Comparison of ENCODE assay signal across 26 cellular contexts in the genomic region with DNA sequence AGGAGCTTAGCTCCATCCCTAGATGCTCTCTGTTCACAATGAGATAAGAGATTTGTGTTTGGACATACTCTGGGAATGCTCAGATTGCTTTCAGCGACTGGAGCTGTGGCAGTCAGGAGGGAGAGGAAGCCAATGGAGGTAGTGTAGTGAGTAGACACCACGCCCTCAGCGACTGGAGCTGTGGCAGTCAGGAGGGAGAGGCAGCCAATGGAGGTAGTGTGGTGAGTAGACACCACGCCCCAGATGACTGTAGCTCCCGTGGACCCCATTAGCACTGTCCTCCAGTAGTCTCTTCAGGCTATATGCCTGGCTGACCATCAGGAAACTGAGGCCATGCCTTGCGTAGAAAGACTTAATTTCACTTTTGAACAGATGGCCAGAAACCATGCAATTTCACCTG.
"Had no signal": no experiment of that assay in that cellular context is flagged by ENCODE, and none has a peak within 500 bp of the region (broad histone marks: within the 10 kb centered on the region; RNA-seq: fewer than 3 reads in every experiment).

No MANE protein-coding gene starts in this region.

- H3K9me3 ChIP-seq: ascending aorta, body of pancreas, Peyer's patch, SJSA1 had no signal

- FAIRE-seq: bronchial epithelial cell had no signal

- H3K36me3 Mint-ChIP-seq: activated CD8-positive, alpha-beta memory T cell treated with anti-CD3 and anti-CD28 coated beads, Interleukin-2, amount 10 ng/mL, durations not matched to agents 7 days and 5 days; activated naive CD4-positive, alpha-beta T cell treated with anti-CD3 and anti-CD28 coated beads, Interleukin-2, amount 50 U/mL, for 24 hours had no signal

- H3K9me3 Mint-ChIP-seq: activated B cell treated with CpG ODN at 0.5 μM for 24 hours; activated CD4-positive, alpha-beta T cell treated with anti-CD3 and anti-CD28 coated beads, Interleukin-2, amount 10 ng/mL, durations not matched to agents 24 days and 14 days; activated T-cell treated with anti-CD3 and anti-CD28 coated beads, Interleukin-2, amount 50 U/mL, for 24 hours; activated T-helper 1 cell treated with anti-CD3 and anti-CD28 coated beads, Interleukin-12 subunit alpha, Interleukin-12 subunit beta, Interleukin-2, Interleukin-4 antibody, amounts not matched to agents 30 ng/mL and 10 ng/mL and 1 ng/mL, durations not matched to agents 14 hours and 24 hours and 36 hours had no signal

- DNase-seq: activated B cell treated with CpG ODN at 0.5 μM for 24 hours; activated CD4-positive, alpha-beta T cell treated with anti-CD3 and anti-CD28 coated beads for 1 hour; activated CD4-positive, alpha-beta T cell treated with anti-CD3 and anti-CD28 coated beads, Interleukin-2, amount 10 ng/mL, durations not matched to agents 24 days and 14 days; activated CD4-positive, alpha-beta T cell treated with anti-CD3 and anti-CD28 coated beads, Interleukin-2, amount 50 U/mL, for 48 hours; activated CD8-positive, alpha-beta memory T cell treated with anti-CD3 and anti-CD28 coated beads, Interleukin-2, amount 10 ng/mL, durations not matched to agents 7 days and 5 days; activated effector memory CD4-positive, alpha-beta T cell treated with Interleukin-2 at 50 U/mL for 16 hours; activated naive CD4-positive, alpha-beta T cell; activated T-cell treated with anti-CD3 and anti-CD28 coated beads, Interleukin-2, amount 50 U/mL, for 24 hours; body of pancreas; central memory CD4-positive, alpha-beta T cell; Kasumi-1; NCI-H146; NCI-H187 treated with DMSO at 0.1 percent for 48 hours; NCI-H2171; NCI-H2227 treated with DMSO at 0.1 percent for 48 hours; NCI-H446 treated with DMSO at 0.1 percent for 48 hours; NCI-H524 treated with DMSO at 0.1 percent for 48 hours; Peyer's patch; SHP77; T-helper 17 cell; T-helper 9 cell had no signal

- H3K4me1 Mint-ChIP-seq: activated B cell treated with CpG ODN at 0.5 μM for 24 hours; activated CD4-positive, alpha-beta T cell treated with anti-CD3 and anti-CD28 coated beads, Interleukin-2, amount 10 ng/mL, durations not matched to agents 24 days and 14 days; activated CD8-positive, alpha-beta memory T cell treated with anti-CD3 and anti-CD28 coated beads, Interleukin-2, amount 10 ng/mL, durations not matched to agents 7 days and 5 days; activated naive CD4-positive, alpha-beta T cell treated with anti-CD3 and anti-CD28 coated beads, Interleukin-2, amount 50 U/mL, for 24 hours; T-helper 17 cell had no signal

- H3K4me3 ChIP-seq: ascending aorta, body of pancreas, Peyer's patch, SJSA1 had no signal

- H3K4me1 ChIP-seq: ascending aorta, body of pancreas, Peyer's patch, SJSA1 had no signal

- H3K4me3 Mint-ChIP-seq: activated B cell treated with CpG ODN at 0.5 μM for 24 hours; activated CD4-positive, alpha-beta T cell treated with anti-CD3 and anti-CD28 coated beads, Interleukin-2, amount 10 ng/mL, durations not matched to agents 24 days and 14 days; activated CD8-positive, alpha-beta memory T cell treated with anti-CD3 and anti-CD28 coated beads, Interleukin-2, amount 10 ng/mL, durations not matched to agents 7 days and 5 days; activated naive CD4-positive, alpha-beta T cell treated with anti-CD3 and anti-CD28 coated beads, Interleukin-2, amount 50 U/mL, for 24 hours; activated T-cell treated with anti-CD3 and anti-CD28 coated beads, Interleukin-2, amount 50 U/mL, for 24 hours; activated T-helper 1 cell treated with anti-CD3 and anti-CD28 coated beads, Interleukin-12 subunit alpha, Interleukin-12 subunit beta, Interleukin-2, Interleukin-4 antibody, amounts not matched to agents 30 ng/mL and 10 ng/mL and 1 ng/mL, durations not matched to agents 14 hours and 24 hours and 36 hours; T-helper 17 cell had no signal

- H3K27me3 Mint-ChIP-seq: activated B cell treated with CpG ODN at 0.5 μM for 24 hours; activated CD4-positive, alpha-beta T cell treated with anti-CD3 and anti-CD28 coated beads, Interleukin-2, amount 10 ng/mL, durations not matched to agents 24 days and 14 days; activated CD8-positive, alpha-beta memory T cell treated with anti-CD3 and anti-CD28 coated beads, Interleukin-2, amount 10 ng/mL, durations not matched to agents 7 days and 5 days; activated naive CD4-positive, alpha-beta T cell treated with anti-CD3 and anti-CD28 coated beads, Interleukin-2, amount 50 U/mL, for 24 hours; activated T-cell treated with anti-CD3 and anti-CD28 coated beads, Interleukin-2, amount 50 U/mL, for 24 hours; T-helper 17 cell had no signal

- H3K36me3 ChIP-seq: ascending aorta, Peyer's patch, SJSA1 had no signal

- H3K27ac Mint-ChIP-seq: activated B cell treated with CpG ODN at 0.5 μM for 24 hours; activated CD4-positive, alpha-beta T cell treated with anti-CD3 and anti-CD28 coated beads, Interleukin-2, amount 10 ng/mL, durations not matched to agents 24 days and 14 days; activated CD8-positive, alpha-beta memory T cell treated with anti-CD3 and anti-CD28 coated beads, Interleukin-2, amount 10 ng/mL, durations not matched to agents 7 days and 5 days; activated naive CD4-positive, alpha-beta T cell treated with anti-CD3 and anti-CD28 coated beads, Interleukin-2, amount 50 U/mL, for 24 hours; activated T-cell treated with anti-CD3 and anti-CD28 coated beads, Interleukin-2, amount 50 U/mL, for 24 hours; activated T-helper 1 cell treated with anti-CD3 and anti-CD28 coated beads, Interleukin-12 subunit alpha, Interleukin-12 subunit beta, Interleukin-2, Interleukin-4 antibody, amounts not matched to agents 30 ng/mL and 10 ng/mL and 1 ng/mL, durations not matched to agents 14 hours and 24 hours and 36 hours; T-helper 17 cell had no signal

- H3K27ac ChIP-seq: ascending aorta, body of pancreas, Peyer's patch, SJSA1 had no signal

- H3K27me3 ChIP-seq: ascending aorta, body of pancreas, Peyer's patch, SJSA1 had no signal

- ATAC-seq: activated CD8-positive, alpha-beta memory T cell treated with anti-CD3 and anti-CD28 coated beads, Interleukin-2, amount 10 ng/mL, durations not matched to agents 7 days and 5 days; body of pancreas; T-helper 17 cell had no signal
